Comparison of ENCODE assay signal across 1 cellular context in the genomic region with DNA sequence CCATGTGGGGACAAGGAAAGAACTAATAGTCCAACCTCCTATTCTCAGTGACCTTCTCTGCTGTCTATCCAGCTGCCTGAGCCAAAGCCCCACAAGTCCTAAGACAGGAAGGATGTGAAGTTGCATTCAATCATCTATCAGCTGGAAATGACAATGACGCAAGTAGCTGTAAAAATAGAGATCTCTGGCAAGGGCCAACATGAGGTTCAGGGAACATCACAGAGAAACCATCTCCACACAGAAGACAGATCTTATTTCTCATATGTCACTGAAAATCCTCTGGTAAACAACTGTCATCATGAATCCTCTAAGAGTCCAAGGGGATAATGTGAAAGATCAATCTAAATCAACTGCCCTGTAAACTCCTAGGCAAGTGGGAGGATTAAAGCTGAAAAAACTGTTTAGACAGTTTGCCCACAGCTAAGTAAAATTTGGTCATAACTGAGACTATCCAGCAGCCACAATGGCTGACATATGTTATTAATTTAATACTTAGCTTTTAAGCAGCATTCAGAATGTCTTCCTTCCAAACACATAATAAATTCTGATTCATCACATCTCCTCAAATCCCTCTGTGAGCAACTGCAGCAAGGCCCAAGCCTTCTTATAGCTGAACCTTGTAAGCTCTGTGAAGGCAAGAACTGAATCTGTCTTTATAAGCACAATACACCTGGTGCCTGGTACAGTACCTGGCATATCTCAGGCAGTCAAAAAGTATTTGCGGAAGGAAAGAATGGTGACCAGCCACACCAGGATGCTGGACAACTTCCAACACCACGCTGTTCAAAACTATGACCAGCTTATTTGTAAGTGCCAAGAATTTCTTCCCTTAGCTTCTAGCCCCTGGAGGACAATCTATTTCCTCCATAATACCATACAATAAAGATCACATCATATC.
TF ChIP-seq lines count a peak whose summit lies in the region.

No MANE protein-coding gene starts in this region.

TF ChIP-seq in HepG2, 621 proteins besides CTCF, POLR2A, EP300 and RAD21:
- TF ChIP-seq ZNF264 (CRISPR knock-in tag; IDR thresholded peaks at IDR 0.05) = no peak
- TF ChIP-seq ZNF7 (CRISPR knock-in tag; IDR thresholded peaks at IDR 0.05) = no peak
- TF ChIP-seq KAT7 (CRISPR knock-in tag; IDR thresholded peaks at IDR 0.05; ENCODE audit: borderline replicate concordance) = no peak
- no peak for TF ChIP-seq WIZ (CRISPR knock-in tag; IDR thresholded peaks at IDR 0.05)
- no peak for TF ChIP-seq TMF1 (CRISPR knock-in tag; IDR thresholded peaks at IDR 0.05; ENCODE audit: low read depth)
- no peak for TF ChIP-seq AGO2 (optimal IDR thresholded peaks at IDR 0.05; ENCODE audit: low read depth, low read length)
- no peak for TF ChIP-seq ZNF44 (CRISPR knock-in tag; IDR thresholded peaks at IDR 0.05)
- TF ChIP-seq HES4 (CRISPR knock-in tag; IDR thresholded peaks at IDR 0.05; ENCODE audit: borderline replicate concordance) = no peak
- TF ChIP-seq ZNF850 (CRISPR knock-in tag; conservative IDR thresholded peaks at IDR 0.05) = no peak
- TF ChIP-seq, protein P1, sequence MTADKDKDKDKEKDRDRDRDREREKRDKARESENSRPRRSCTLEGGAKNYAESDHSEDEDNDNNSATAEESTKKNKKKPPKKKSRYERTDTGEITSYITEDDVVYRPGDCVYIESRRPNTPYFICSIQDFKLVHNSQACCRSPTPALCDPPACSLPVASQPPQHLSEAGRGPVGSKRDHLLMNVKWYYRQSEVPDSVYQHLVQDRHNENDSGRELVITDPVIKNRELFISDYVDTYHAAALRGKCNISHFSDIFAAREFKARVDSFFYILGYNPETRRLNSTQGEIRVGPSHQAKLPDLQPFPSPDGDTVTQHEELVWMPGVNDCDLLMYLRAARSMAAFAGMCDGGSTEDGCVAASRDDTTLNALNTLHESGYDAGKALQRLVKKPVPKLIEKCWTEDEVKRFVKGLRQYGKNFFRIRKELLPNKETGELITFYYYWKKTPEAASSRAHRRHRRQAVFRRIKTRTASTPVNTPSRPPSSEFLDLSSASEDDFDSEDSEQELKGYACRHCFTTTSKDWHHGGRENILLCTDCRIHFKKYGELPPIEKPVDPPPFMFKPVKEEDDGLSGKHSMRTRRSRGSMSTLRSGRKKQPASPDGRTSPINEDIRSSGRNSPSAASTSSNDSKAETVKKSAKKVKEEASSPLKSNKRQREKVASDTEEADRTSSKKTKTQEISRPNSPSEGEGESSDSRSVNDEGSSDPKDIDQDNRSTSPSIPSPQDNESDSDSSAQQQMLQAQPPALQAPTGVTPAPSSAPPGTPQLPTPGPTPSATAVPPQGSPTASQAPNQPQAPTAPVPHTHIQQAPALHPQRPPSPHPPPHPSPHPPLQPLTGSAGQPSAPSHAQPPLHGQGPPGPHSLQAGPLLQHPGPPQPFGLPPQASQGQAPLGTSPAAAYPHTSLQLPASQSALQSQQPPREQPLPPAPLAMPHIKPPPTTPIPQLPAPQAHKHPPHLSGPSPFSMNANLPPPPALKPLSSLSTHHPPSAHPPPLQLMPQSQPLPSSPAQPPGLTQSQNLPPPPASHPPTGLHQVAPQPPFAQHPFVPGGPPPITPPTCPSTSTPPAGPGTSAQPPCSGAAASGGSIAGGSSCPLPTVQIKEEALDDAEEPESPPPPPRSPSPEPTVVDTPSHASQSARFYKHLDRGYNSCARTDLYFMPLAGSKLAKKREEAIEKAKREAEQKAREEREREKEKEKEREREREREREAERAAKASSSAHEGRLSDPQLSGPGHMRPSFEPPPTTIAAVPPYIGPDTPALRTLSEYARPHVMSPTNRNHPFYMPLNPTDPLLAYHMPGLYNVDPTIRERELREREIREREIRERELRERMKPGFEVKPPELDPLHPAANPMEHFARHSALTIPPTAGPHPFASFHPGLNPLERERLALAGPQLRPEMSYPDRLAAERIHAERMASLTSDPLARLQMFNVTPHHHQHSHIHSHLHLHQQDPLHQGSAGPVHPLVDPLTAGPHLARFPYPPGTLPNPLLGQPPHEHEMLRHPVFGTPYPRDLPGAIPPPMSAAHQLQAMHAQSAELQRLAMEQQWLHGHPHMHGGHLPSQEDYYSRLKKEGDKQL (CRISPR knock-in tag; IDR thresholded peaks at IDR 0.05; ENCODE audit: low read depth) = no peak
- TF ChIP-seq KLF9 (CRISPR knock-in tag; IDR thresholded peaks at IDR 0.05; ENCODE audit: low read depth) = no peak
- no peak for TF ChIP-seq JARID2 (CRISPR knock-in tag; IDR thresholded peaks at IDR 0.05; ENCODE audit: insufficient replicate concordance)
- no peak for TF ChIP-seq ZNF446 (CRISPR knock-in tag; IDR thresholded peaks at IDR 0.05)
- TF ChIP-seq, protein P2, sequence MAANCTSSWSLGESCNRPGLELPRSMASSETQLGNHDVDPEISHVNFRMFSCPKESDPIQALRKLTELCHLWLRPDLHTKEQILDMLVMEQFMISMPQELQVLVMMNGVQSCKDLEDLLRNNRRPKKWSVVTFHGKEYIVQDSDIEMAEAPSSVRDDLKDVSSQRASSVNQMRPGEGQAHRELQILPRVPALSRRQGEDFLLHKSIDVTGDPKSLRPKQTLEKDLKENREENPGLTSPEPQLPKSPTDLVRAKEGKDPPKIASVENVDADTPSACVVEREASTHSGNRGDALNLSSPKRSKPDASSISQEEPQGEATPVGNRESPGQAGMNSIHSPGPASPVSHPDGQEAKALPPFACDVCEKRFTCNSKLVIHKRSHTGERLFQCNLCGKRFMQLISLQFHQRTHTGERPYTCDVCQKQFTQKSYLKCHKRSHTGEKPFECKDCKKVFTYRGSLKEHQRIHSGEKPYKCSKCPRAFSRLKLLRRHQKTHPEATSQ (CRISPR knock-in tag; IDR thresholded peaks at IDR 0.05; ENCODE audit: borderline replicate concordance) = no peak
- TF ChIP-seq, protein P3, sequence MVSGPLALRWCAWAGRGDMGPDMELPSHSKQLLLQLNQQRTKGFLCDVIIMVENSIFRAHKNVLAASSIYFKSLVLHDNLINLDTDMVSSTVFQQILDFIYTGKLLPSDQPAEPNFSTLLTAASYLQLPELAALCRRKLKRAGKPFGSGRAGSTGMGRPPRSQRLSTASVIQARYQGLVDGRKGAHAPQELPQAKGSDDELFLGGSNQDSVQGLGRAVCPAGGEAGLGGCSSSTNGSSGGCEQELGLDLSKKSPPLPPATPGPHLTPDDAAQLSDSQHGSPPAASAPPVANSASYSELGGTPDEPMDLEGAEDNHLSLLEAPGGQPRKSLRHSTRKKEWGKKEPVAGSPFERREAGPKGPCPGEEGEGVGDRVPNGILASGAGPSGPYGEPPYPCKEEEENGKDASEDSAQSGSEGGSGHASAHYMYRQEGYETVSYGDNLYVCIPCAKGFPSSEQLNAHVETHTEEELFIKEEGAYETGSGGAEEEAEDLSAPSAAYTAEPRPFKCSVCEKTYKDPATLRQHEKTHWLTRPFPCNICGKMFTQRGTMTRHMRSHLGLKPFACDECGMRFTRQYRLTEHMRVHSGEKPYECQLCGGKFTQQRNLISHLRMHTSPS (CRISPR knock-in tag; IDR thresholded peaks at IDR 0.05; ENCODE audit: low read depth) = no peak
